ENCODE assay signal across 8 cellular contexts in genomic region chr17:3907483-3908216, GRCh38. TPM values are rescaled to one million over a fixed set of nuclear protein-coding genes. Genes with fewer than 3 reads are reported as not detected.
DNase-seq lines count a peak whose midpoint lies in the region; ATAC-seq and TF ChIP-seq lines count a peak whose summit lies in the region.
"Had no signal": no experiment of that assay in that cellular context is flagged by ENCODE, and none has a peak within 500 bp of the region (broad histone marks: within the 10 kb centered on the region; RNA-seq: fewer than 3 reads in every experiment).

No MANE protein-coding gene starts in this region.

- peaks cover 21% of the 10 kb centered on the region for H3F3A ChIP-seq in MM.1S (ENCODE audit: insufficient read depth, low read length)

- no peak overlapping the region for H3K4me2 ChIP-seq in MM.1S (ENCODE audit: low read depth, low read length)

- H3K4me1 ChIP-seq in MM.1S (ENCODE audit: low read length) = peaks cover 12% of the 10 kb centered on the region

- peaks cover 15% of the 10 kb centered on the region for H3K79me2 ChIP-seq in MM.1S (ENCODE audit: low read length)

- peaks cover 4% of the 10 kb centered on the region for H3K27me3 Mint-ChIP-seq in progenitor cell of endocrine pancreas

- H3K27ac Mint-ChIP-seq in progenitor cell of endocrine pancreas = no peak overlapping the region

- H3K9me3 ChIP-seq in MM.1S (replicated peaks; ENCODE audit: insufficient read depth, low read length) = no peaks in the 10 kb centered on the region

- no peaks in the 10 kb centered on the region for H3K27me3 ChIP-seq in MM.1S (replicated peaks; ENCODE audit: insufficient read depth, low read length)

- H3K4me3 ChIP-seq in GM12864 (ENCODE audit: low read depth, low read length) = no peak overlapping the region
- no peak overlapping the region for H3K4me3 ChIP-seq in MM.1S (ENCODE audit: low read length)
- H3K4me3 ChIP-seq in epithelial cell of proximal tubule (ENCODE audit: low read depth, low read length) = no peak overlapping the region

- no peak for ATAC-seq in GM18868 (IDR thresholded peaks at IDR 0.05; ENCODE audit: unreplicated experiment)

- no peaks in the 10 kb centered on the region for H3K9me2 ChIP-seq in MM.1S (replicated peaks; ENCODE audit: insufficient read depth, low read length)

- H3K4me3 Mint-ChIP-seq in progenitor cell of endocrine pancreas (ENCODE audit: low read depth) = no peak overlapping the region

- no peak overlapping the region for H3K9ac ChIP-seq in MM.1S (ENCODE audit: low read length)

- no peak overlapping the region for H3K27ac ChIP-seq in MM.1S (ENCODE audit: low read length)

- H3K4me1 Mint-ChIP-seq in progenitor cell of endocrine pancreas (ENCODE audit: low read depth) = peaks cover 2% of the 10 kb centered on the region

- no peaks in the 10 kb centered on the region for H4K20me1 ChIP-seq in MM.1S (ENCODE audit: insufficient read depth, low read length)

- TF ChIP-seq CTCF in GM12864 (IDR thresholded peaks at IDR 0.05; ENCODE audit: low read depth, low read length, missing control alignments) (peak; percentile 52), MM.1S (IDR thresholded peaks at IDR 0.05; ENCODE audit: low read length) (0 out of 2 replicates have a peak, but pooled peaks have one; percentile 10), epithelial cell of proximal tubule (conservative IDR thresholded peaks at IDR 0.05; ENCODE audit: low read depth, low read length) (peak; percentile 63), progenitor cell of endocrine pancreas (IDR thresholded peaks at IDR 0.05; ENCODE audit: unreplicated experiment) (peak; percentile 21)

- no peaks in the 10 kb centered on the region for H3K36me3 ChIP-seq in MM.1S (replicated peaks; ENCODE audit: insufficient read depth, low read length)

- no peaks in the 10 kb centered on the region for H3K36me3 Mint-ChIP-seq in progenitor cell of endocrine pancreas (ENCODE audit: insufficient read depth)

- H3K9me3 Mint-ChIP-seq in progenitor cell of endocrine pancreas (ENCODE audit: low read depth) = no peaks in the 10 kb centered on the region

- DNase-seq in GM12864 (ENCODE audit: low read depth) (no peak), MM.1S (no peak), epithelial cell of proximal tubule (ENCODE audit: low read depth) (no peak), progenitor cell of endocrine pancreas (ENCODE audit: low spot score, unreplicated experiment) (no peak), NCI-H2171 (lab: John Stamatoyannopoulos, UW) (no peak), NCI-H2081 treated with DMSO at 0.1 percent for 48 hours (lab: John Stamatoyannopoulos, UW) (no peak)
- DNase-seq: substantia nigra had no signal

- no peak overlapping the region for H2AFZ ChIP-seq in MM.1S (ENCODE audit: low read length)

RNA-seq across cellular contexts. Expression of gene P2RX1, which starts 8.6 kb away (rescaled TPM):
- total RNA-seq in epithelial cell of proximal tubule (not detected in 2 replicates), progenitor cell of endocrine pancreas (0.19 and 0.60 TPM in 2 replicates)

RNA-seq across cellular contexts. Expression of gene CAMKK1, which starts 14.8 kb away (rescaled TPM):
- total RNA-seq in epithelial cell of proximal tubule (5.9 and 7.1 TPM in 2 replicates), progenitor cell of endocrine pancreas (3.3 and 3.6 TPM in 2 replicates)

RNA-seq across cellular contexts. Expression of gene ATP2A3, which starts 56.6 kb away (rescaled TPM):
- total RNA-seq in epithelial cell of proximal tubule = 0.36 and 2.4 TPM in 2 replicates
- total RNA-seq in progenitor cell of endocrine pancreas = 54.0 and 59.2 TPM in 2 replicates

Comparison
In these comparisons a context has a peak if more than half of its experiments do, and no peak if none do; other contexts are left out.
1. CTCF ChIP-seq: peak in every context shown above with its lines; median percentile 63 in epithelial cell of proximal tubule; 52 in GM12864; 21 in progenitor cell of endocrine pancreas; 10 in MM.1S.
2. RNA of gene ATP2A3, which starts 56.6 kb away (total RNA-seq): 54.0 to 59.2 TPM in progenitor cell of endocrine pancreas; 0.36 to 2.4 TPM in epithelial cell of proximal tubule; every median in the first group is over 10 times any median in the second.